In the genomic region with DNA sequence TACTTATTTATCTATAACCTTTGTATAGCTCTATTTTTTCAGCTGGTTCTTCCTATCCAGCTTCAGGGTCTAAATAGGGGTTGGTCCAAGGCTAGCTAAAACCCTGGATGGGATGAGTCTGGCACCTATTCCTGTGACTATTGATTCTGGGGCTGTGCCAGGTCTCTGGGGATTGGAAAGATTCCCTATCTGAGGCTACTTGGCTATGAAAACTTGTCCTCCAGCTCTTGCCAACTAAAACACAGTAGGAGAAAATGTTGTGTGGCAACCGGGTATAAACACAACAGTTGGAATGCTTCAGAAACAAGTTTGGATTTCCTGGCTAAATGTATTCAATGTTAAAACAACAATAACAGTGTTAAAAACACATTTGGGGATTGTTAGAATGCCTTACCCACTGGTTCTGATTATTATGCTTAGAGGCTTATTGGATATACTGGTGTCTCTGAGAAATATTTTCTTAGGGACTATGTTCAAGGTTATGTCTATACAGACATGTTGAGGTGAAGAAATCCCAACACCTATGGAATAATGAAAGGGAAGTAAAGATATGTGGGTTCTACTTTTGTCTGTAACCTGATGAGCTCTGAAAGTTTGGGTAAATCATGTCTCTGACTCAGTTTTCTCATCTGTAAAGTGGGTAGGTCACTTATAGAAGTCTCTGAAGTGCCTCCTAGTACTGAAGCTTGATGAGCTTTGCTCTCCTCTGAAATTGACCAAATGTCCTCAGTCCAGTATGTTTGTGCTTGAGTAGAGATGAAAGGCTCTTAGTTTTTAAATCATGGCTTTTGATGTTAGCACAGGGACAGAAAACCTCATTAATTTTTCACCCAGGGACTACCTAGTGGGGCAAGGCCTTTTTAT, we compare ENCODE assay signal across 12 cellular contexts.
A peak's percentile ranks its signal among the peaks of the same experiment; 100 is the strongest.
DNase-seq lines count a peak whose midpoint lies in the region; ATAC-seq, FAIRE-seq and TF ChIP-seq lines count a peak whose summit lies in the region.
"Had no signal": no experiment of that assay in that cellular context is flagged by ENCODE, and none has a peak within 500 bp of the region (broad histone marks: within the 10 kb centered on the region; RNA-seq: fewer than 3 reads in every experiment).

No MANE protein-coding gene starts in this region.

- no peak overlapping the region for H3K4me3 ChIP-seq in fibroblast of mammary gland (ENCODE audit: control insufficient read depth, low read depth, low read length)

- FAIRE-seq in D721Med (lab: Jason Lieb, UNC) = no peak
- FAIRE-seq: H54, urothelium cell line had no signal

- no peak for TF ChIP-seq CTCF in fibroblast of mammary gland (conservative IDR thresholded peaks at IDR 0.05; ENCODE audit: control insufficient read depth, insufficient read depth, low read depth, low read length)
- TF ChIP-seq CTCF in D721Med (IDR thresholded peaks at IDR 0.05; ENCODE audit: insufficient read depth, missing control alignments) = no peak

- in situ Hi-C loops in G401 (cut with HindIII; ENCODE audit: low sequenced_read_pairs) = no loop called here

- no peak for ATAC-seq in GM18517 (IDR thresholded peaks at IDR 0.05; ENCODE audit: unreplicated experiment)
- ATAC-seq: activated CD8-positive, alpha-beta T cell treated with anti-CD3 and anti-CD28 coated beads, Interleukin-2, amount 10 ng/mL, durations not matched to agents 7 days and 5 days had no signal

- peak; percentile 8 for DNase-seq in G401 (ENCODE audit: low spot score)
- DNase-seq in NCI-H345 treated with DMSO at 0.1 percent for 48 hours (lab: John Stamatoyannopoulos, UW; ENCODE audit: unreplicated experiment) = peak; percentile 56
- DNase-seq in fibroblast of mammary gland (ENCODE audit: low read depth) = peak; percentile 91
- DNase-seq in pons (ENCODE audit: low spot score) = peak; percentile 14
- DNase-seq in NCI-H2227 treated with DMSO at 0.1 percent for 48 hours (lab: John Stamatoyannopoulos, UW) = no peak
- no peak for DNase-seq in D721Med (ENCODE audit: insufficient read length, low spot score)
- DNase-seq in NCI-H1436 (lab: John Stamatoyannopoulos, UW) = no peak
- DNase-seq: activated CD8-positive, alpha-beta T cell treated with anti-CD3 and anti-CD28 coated beads, Interleukin-2, amount 10 ng/mL, durations not matched to agents 7 days and 5 days; Caco-2 had no signal

Comparison
In these comparisons a context has a peak if more than half of its experiments do, and no peak if none do; other contexts are left out.
1. DNase-seq: peak in G401 (single experiment), NCI-H345 treated with DMSO at 0.1 percent for 48 hours (single experiment), fibroblast of mammary gland (single experiment) and pons (single experiment); none in NCI-H2227 treated with DMSO at 0.1 percent for 48 hours (single experiment), D721Med (single experiment) and NCI-H1436 (single experiment).